In the genomic region with DNA sequence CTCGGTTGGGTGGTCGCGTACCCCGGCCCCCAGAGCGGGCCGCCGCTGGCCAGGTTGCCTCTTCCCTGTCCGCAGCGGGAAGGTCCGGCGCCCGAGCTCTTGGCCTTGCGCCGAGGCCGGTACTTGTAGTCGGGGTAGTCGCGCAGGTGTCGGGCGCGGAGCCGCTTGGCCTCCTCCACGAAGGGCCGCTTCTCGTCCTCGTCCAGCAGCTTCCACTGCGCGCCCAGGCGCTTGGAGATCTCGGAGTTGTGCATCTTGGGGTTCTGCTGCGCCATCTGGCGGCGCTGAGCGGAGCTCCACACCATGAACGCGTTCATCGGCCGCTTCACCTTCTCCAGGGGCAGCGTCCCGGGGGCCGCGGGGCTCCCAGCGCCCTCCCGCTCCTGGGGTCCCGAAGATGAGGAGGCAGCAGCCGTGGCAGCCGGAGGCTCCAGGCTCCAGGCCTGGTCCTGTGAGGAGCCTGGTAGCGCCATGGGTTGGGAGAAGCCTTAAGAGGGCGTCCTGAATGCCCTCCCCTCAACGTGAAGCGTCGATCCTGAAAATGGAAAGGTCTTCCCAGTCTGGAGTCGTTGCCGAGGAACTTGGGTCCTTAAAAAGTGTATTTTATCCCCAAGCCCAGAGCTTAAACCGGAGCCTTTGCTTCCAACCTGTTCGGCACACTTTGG, we compare ENCODE assay signal across 8 cellular contexts. TPM values are rescaled to one million over a fixed set of nuclear protein-coding genes. Genes with fewer than 3 reads are reported as not detected.
A peak's percentile ranks its signal among the peaks of the same experiment; 100 is the strongest.
DNase-seq lines count a peak whose midpoint lies in the region; ATAC-seq, FAIRE-seq and TF ChIP-seq lines count a peak whose summit lies in the region.

No MANE protein-coding gene starts in this region.

- H3K9me3 Mint-ChIP-seq in activated naive CD8-positive, alpha-beta T cell treated with anti-CD3 and anti-CD28 coated beads for 36 hours, result no peaks in the 10 kb centered on the region
- H3K9me3 Mint-ChIP-seq in neural crest cell, result no peaks in the 10 kb centered on the region

- DNase-seq in PC-9, result peak; percentile 72 to 88
- DNase-seq in activated naive CD8-positive, alpha-beta T cell treated with anti-CD3 and anti-CD28 coated beads for 36 hours, result peak; percentile 70
- DNase-seq in globus pallidus (ENCODE audit: low spot score), result peak; percentile 75
- peak; percentile 68 for DNase-seq in neural crest cell (ENCODE audit: low read depth, low spot score)
- peak in 45 of 49 donors; percentile 28 to 94 (median 71) for DNase-seq in substantia nigra (lab: John Stamatoyannopoulos, UW)
- DNase-seq in NCI-H1048 (lab: John Stamatoyannopoulos, UW), result no peak

- H3K4me1 ChIP-seq in PC-9 (replicated peaks; ENCODE audit: insufficient read depth), result peaks cover 39% of the 10 kb centered on the region

- TF ChIP-seq CTCF in PC-9 (conservative IDR thresholded peaks at IDR 0.05) (peak; percentile 83), neural crest cell (conservative IDR thresholded peaks at IDR 0.05) (peak; percentile 81)

- BruUV-seq in PC-9 (replicated peaks; lab: Mats Ljungman, UMichigan), result TSS peak; percentile 74

- ATAC-seq in HG02763 (IDR thresholded peaks at IDR 0.05; ENCODE audit: unreplicated experiment), result no peak

- H3K4me3 Mint-ChIP-seq in activated naive CD8-positive, alpha-beta T cell treated with anti-CD3 and anti-CD28 coated beads for 36 hours, result no peak overlapping the region
- peak overlapping the region; percentile 75 for H3K4me3 Mint-ChIP-seq in neural crest cell

- peak overlapping the region; percentile 60; the same call in 1 of the 2 replicates for H2AFZ ChIP-seq in PC-9

- no peaks in the 10 kb centered on the region for H3K9me2 ChIP-seq in PC-9 (ENCODE audit: insufficient read depth)

- H3K27ac Mint-ChIP-seq in activated naive CD8-positive, alpha-beta T cell treated with anti-CD3 and anti-CD28 coated beads for 36 hours, result no peak overlapping the region
- H3K27ac Mint-ChIP-seq in neural crest cell (ENCODE audit: unreplicated experiment), result no peak overlapping the region

- POLR2A ChIA-PET in PC-9 (lab: Charles Lee; ENCODE audit: unreplicated experiment), result interaction anchor here (0.5 to 1.5 kb wide), 10 partner anchors 10 to 794 kb away, joined by 3 to 22 read pairs (median 6); partner anchors contain the start of genes CD68, CHRNB1, CTDNEP1 and FXR2

- no peaks in the 10 kb centered on the region for H3K27me3 Mint-ChIP-seq in activated naive CD8-positive, alpha-beta T cell treated with anti-CD3 and anti-CD28 coated beads for 36 hours
- peaks cover 6% of the 10 kb centered on the region for H3K27me3 Mint-ChIP-seq in neural crest cell (ENCODE audit: low read depth)

- peak overlapping the region; percentile 91 for H3K4me2 ChIP-seq in PC-9

- peaks cover 43% of the 10 kb centered on the region for H3K79me2 ChIP-seq in PC-9 (ENCODE audit: low read depth)

- no peaks in the 10 kb centered on the region for H3K36me3 ChIP-seq in PC-9 (ENCODE audit: low read depth)

- intact Hi-C loops in PC-9 (cut with micrococcal nuclease; ENCODE audit: unreplicated experiment), result loop anchor here (1.0 to 10.0 kb wide), 7 partner anchors 28 to 545 kb away; partner anchors contain the start of genes CHD3, CYB5D1, KCTD11 and NAA38

- CTCF ChIA-PET in PC-9 (lab: Charles Lee), result interaction anchor here (0.5 to 1.4 kb wide), 13 partner anchors 11 to 450 kb away, joined by 3 to 13 read pairs (median 4); partner anchors contain the start of genes CD68, CHRNB1, TMEM256 and TP53

- H3K9me3 ChIP-seq in PC-9 (ENCODE audit: insufficient read depth, low read depth), result no peaks in the 10 kb centered on the region

- no peaks in the 10 kb centered on the region for H3K27me3 ChIP-seq in PC-9 (ENCODE audit: insufficient read depth, low read depth)

- peaks cover 29% of the 10 kb centered on the region for H3K36me3 Mint-ChIP-seq in activated naive CD8-positive, alpha-beta T cell treated with anti-CD3 and anti-CD28 coated beads for 36 hours
- peaks cover 19% of the 10 kb centered on the region for H3K36me3 Mint-ChIP-seq in neural crest cell (ENCODE audit: low read depth)

- peaks cover 52% of the 10 kb centered on the region for H3F3A ChIP-seq in PC-9 (ENCODE audit: insufficient read depth, low read depth)

- peak overlapping the region; percentile 83 for H3K4me3 ChIP-seq in PC-9

- H3K27ac ChIP-seq in PC-9 (peak overlapping the region; percentile 97), substantia nigra (ENCODE audit: low read depth, low read length, poor library complexity, severe bottlenecking) (peak overlapping the region; percentile 72)

- H3K4me1 Mint-ChIP-seq in activated naive CD8-positive, alpha-beta T cell treated with anti-CD3 and anti-CD28 coated beads for 36 hours, result peaks cover 11% of the 10 kb centered on the region
- peaks cover 13% of the 10 kb centered on the region for H3K4me1 Mint-ChIP-seq in neural crest cell

- FAIRE-seq in G401.6 (lab: Jason Lieb, UNC), result peak; percentile 88

- no peaks in the 10 kb centered on the region; the same call in 1 of the 2 replicates for H4K20me1 ChIP-seq in PC-9 (ENCODE audit: insufficient read depth)

RNA-seq across cellular contexts. Expression of gene SOX15, which starts 0.6 kb away (rescaled TPM):
- total RNA-seq in PC-9 (2021), result 80.9 and 124 TPM in 2 replicates
- total RNA-seq in activated naive CD8-positive, alpha-beta T cell treated with anti-CD3 and anti-CD28 coated beads for 36 hours, result under 1 TPM; 0.28 to 0.35 TPM
- 0.65 and 0.84 TPM in 2 replicates for total RNA-seq in neural crest cell

RNA-seq across cellular contexts. Expression of gene MPDU1, which starts 5.7 kb away (rescaled TPM):
- total RNA-seq in PC-9 (2021) (33.4 and 44.2 TPM in 2 replicates), neural crest cell (74.4 and 83.7 TPM in 2 replicates)
- 10 to 100 TPM; 72.8 to 77.2 TPM for total RNA-seq in activated naive CD8-positive, alpha-beta T cell treated with anti-CD3 and anti-CD28 coated beads for 36 hours

RNA-seq across cellular contexts. Expression of gene CD68, which starts 9.9 kb away (rescaled TPM):
- total RNA-seq in PC-9 (2021) (27.0 and 37.0 TPM in 2 replicates), neural crest cell (0.49 and 1.6 TPM in 2 replicates)
- 1 to 10 TPM; 6.6 to 6.7 TPM for total RNA-seq in activated naive CD8-positive, alpha-beta T cell treated with anti-CD3 and anti-CD28 coated beads for 36 hours

RNA-seq across cellular contexts. Expression of gene FXR2, which starts 25.4 kb away (rescaled TPM):
- 61.5 and 63.7 TPM in 2 replicates for total RNA-seq in PC-9 (2021)
- 10 to 100 TPM; 35.5 to 37.0 TPM for total RNA-seq in activated naive CD8-positive, alpha-beta T cell treated with anti-CD3 and anti-CD28 coated beads for 36 hours
- 51.9 and 53.8 TPM in 2 replicates for total RNA-seq in neural crest cell

RNA-seq across cellular contexts. Expression of gene SENP3, which starts 27.6 kb away (rescaled TPM):
- total RNA-seq in PC-9 (2021) (68.4 and 72.4 TPM in 2 replicates), neural crest cell (83.7 and 85.7 TPM in 2 replicates)
- 100 to 1,000 TPM in 1 of 2 experiments, 10 to 100 TPM in 1; 96.5 to 100 TPM for total RNA-seq in activated naive CD8-positive, alpha-beta T cell treated with anti-CD3 and anti-CD28 coated beads for 36 hours

Comparison
In these comparisons a context has a peak if more than half of its experiments do, and no peak if none do; other contexts are left out.
1. RNA of gene SOX15, which starts 0.6 kb away (total RNA-seq): 80.9 to 124 TPM in PC-9; 0.65 to 0.84 TPM in neural crest cell and 0.28 to 0.35 TPM in activated naive CD8-positive, alpha-beta T cell treated with anti-CD3 and anti-CD28 coated beads for 36 hours; every median in the first group is over 10 times any median in the second.